Comparison of ENCODE assay signal across 8 cellular contexts in the genomic region with DNA sequence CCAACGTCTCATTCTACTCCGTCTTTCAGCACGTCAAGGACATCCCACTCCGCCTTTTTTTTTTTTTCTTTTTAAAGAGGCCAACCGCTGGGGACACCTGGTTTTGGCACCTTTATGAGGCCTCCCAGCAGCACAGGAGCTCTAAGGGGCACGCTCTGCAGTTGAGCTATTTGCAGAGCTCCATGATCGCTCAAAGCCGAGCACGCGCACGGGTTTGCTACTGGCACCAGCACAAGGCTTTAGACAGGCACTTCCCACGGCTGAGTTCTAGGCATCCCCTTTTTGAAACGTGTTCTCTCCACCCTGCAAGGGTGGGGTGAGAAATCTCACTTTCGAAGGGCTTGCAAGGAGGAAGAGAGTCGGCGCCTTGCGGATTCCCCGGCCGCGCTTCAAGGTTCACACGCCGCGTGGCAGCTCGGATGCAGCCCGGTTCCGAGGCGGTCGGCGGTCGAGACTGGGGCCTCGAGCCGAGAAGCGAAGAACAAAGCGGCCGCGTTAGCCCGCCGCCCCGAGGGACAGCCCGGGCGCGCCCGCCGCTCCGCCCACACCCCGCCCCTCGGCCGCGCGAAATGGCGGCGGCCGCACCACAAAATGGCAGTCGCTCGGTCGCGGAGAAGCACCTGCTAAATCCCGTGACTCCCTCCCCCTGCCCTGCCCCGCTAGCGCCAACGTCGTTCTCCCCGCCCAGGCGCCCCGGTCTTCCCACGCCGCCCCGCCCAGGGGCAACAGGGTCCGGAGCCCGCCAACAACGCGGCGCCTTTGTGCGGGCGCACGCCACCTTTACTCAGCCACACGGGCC. TPM values are rescaled to one million over a fixed set of nuclear protein-coding genes. Genes with fewer than 3 reads are reported as not detected.
DNase-seq lines count a peak whose midpoint lies in the region; ATAC-seq and TF ChIP-seq lines count a peak whose summit lies in the region.

No MANE protein-coding gene starts in this region.

- in situ Hi-C loops in GM13977 (cut with MboI; ENCODE audit: low pct_unique_long_range_greater_than_20kb, low sequenced_read_pairs, unreplicated experiment), result no loop called here

- no peaks in the 10 kb centered on the region for H3K36me3 Mint-ChIP-seq in T-helper 17 cell (ENCODE audit: low read depth)

- no peaks in the 10 kb centered on the region for H3K36me3 ChIP-seq in vagina

- WGBS in right cardiac atrium, result under 1% methylated on average over 77 of the region's 77 CpGs

- peak overlapping the region; percentile 100 for H3K27ac ChIP-seq in angular gyrus (ENCODE audit: low read depth, low read length)
- H3K27ac ChIP-seq in right cardiac atrium (ENCODE audit: low read length), result peak overlapping the region; percentile 97
- peak overlapping the region; percentile 100 for H3K27ac ChIP-seq in vagina

- ATAC-seq in HG02885 (IDR thresholded peaks at IDR 0.05; ENCODE audit: poor library complexity, unreplicated experiment) (peak; percentile 52), T-helper 17 cell (peak; percentile 73), right cardiac atrium (peak; percentile 85 to 88)

- TF ChIP-seq CTCF in GM13977 (IDR thresholded peaks at IDR 0.05; ENCODE audit: extremely low read depth, insufficient read depth, missing control alignments) (no peak), vagina (IDR thresholded peaks at IDR 0.05) (no peak)

- intact Hi-C loops in right cardiac atrium (cut with DNase I) (loop anchor here in 1 of 4 donors (10.0 kb wide), 1 partner anchor 50 kb away; no protein-coding TSS in a partner anchor), vagina (cut with DNase I) (loop anchor here (2.0 kb wide), 4 partner anchors 14 to 114 kb away; no protein-coding TSS in a partner anchor)

- peak overlapping the region; percentile 96 for H3K4me3 Mint-ChIP-seq in T-helper 17 cell

- H3K4me1 Mint-ChIP-seq in T-helper 17 cell, result peaks cover 11% of the 10 kb centered on the region

- no peaks in the 10 kb centered on the region for H3K27me3 Mint-ChIP-seq in T-helper 17 cell

- H3K4me1 ChIP-seq in right cardiac atrium (ENCODE audit: control insufficient read depth, insufficient read depth, low read length) (peaks cover 2% of the 10 kb centered on the region), vagina (peaks cover 48% of the 10 kb centered on the region)

- DNase-seq in GM13977 (ENCODE audit: low spot score) (peak; percentile 87), NCI-H187 (lab: John Stamatoyannopoulos, UW) (peak; percentile 70 to 86), T-helper 17 cell (peak; percentile 79 to 87 (median 84)), right cardiac atrium (peak; percentile 89 to 96 (median 95)), putamen (ENCODE audit: low spot score) (peak; percentile 89), vagina (ENCODE audit: extremely low spot score in 2 of 2) (peak in 1 of 2 donors; percentile 94)

- H3K9me3 ChIP-seq in T-helper 17 cell (ENCODE audit: control insufficient read depth, low read length, poor library complexity, severe bottlenecking) (no peaks in the 10 kb centered on the region), right cardiac atrium (ENCODE audit: control insufficient read depth, low read length) (no peaks in the 10 kb centered on the region), vagina (no peaks in the 10 kb centered on the region)

- H3K27ac Mint-ChIP-seq in T-helper 17 cell, result peak overlapping the region; percentile 97

- TF ChIP-seq POLR2A in vagina (IDR thresholded peaks at IDR 0.05), result peak in 1 of 2 donors; percentile 58

- H3K4me3 ChIP-seq in right cardiac atrium (ENCODE audit: low read length) (peak overlapping the region; percentile 77), vagina (peak overlapping the region; percentile 74 to 75)

- no peaks in the 10 kb centered on the region for H3K27me3 ChIP-seq in right cardiac atrium (ENCODE audit: control insufficient read depth, insufficient read depth)
- H3K27me3 ChIP-seq in vagina, result no peaks in the 10 kb centered on the region

RNA-seq across cellular contexts. Expression of a gene that starts 12.9 kb away (rescaled TPM):
- total RNA-seq in T-helper 17 cell (10 to 100 TPM; 73.8 to 79.1 TPM), right cardiac atrium (10 to 100 TPM; 25.9 to 34.2 (median 31.9) TPM), vagina (55.2 TPM)
- polyA plus RNA-seq in right cardiac atrium, result 15.2 TPM

RNA-seq across cellular contexts. Expression of a gene that starts 27.2 kb away (rescaled TPM):
- under 1 TPM; 0.65 to 0.81 TPM for total RNA-seq in T-helper 17 cell
- total RNA-seq in right cardiac atrium, result 1 to 10 TPM; 3.3 to 4.0 (median 3.5) TPM
- 11.7 TPM for polyA plus RNA-seq in right cardiac atrium
- total RNA-seq in vagina, result 1.5 TPM
